11 cellular contexts compared by ENCODE assay signal in genomic region chr19:15282311-15282705, GRCh38. TPM values are rescaled to one million over a fixed set of nuclear protein-coding genes. Genes with fewer than 3 reads are reported as not detected.
DNase-seq lines count a peak whose midpoint lies in the region; ATAC-seq, FAIRE-seq and TF ChIP-seq lines count a peak whose summit lies in the region.
"Had no signal": no experiment of that assay in that cellular context is flagged by ENCODE, and none has a peak within 500 bp of the region (broad histone marks: within the 10 kb centered on the region; RNA-seq: fewer than 3 reads in every experiment).

No MANE protein-coding gene starts in this region.

- intact Hi-C loops in gastrocnemius medialis (cut with DNase I; ENCODE audit: low total_unique reads) = loop anchor here (2.0 kb wide), 1 partner anchor 32 kb away; no protein-coding TSS in a partner anchor

- H3K4me2 ChIP-seq in OCI-LY1 (ENCODE audit: low read length) = no peak overlapping the region

- TF ChIP-seq CTCF in OCI-LY1 (IDR thresholded peaks at IDR 0.05; ENCODE audit: low read length) (no peak), epithelial cell of esophagus (IDR thresholded peaks at IDR 0.05; ENCODE audit: insufficient read depth, low read depth, low read length, missing control alignments) (no peak), gastrocnemius medialis (IDR thresholded peaks at IDR 0.05 in 4 of 5, conservative IDR thresholded peaks at IDR 0.05 in 1 of 5) (no peak)

- H3K27me3 ChIP-seq in OCI-LY1 (ENCODE audit: insufficient read depth, low read length) = no peaks in the 10 kb centered on the region
- no peaks in the 10 kb centered on the region for H3K27me3 ChIP-seq in gastrocnemius medialis
- H3K27me3 ChIP-seq: right atrium auricular region had no signal

- ATAC-seq in gastrocnemius medialis (no peak), HG03520 (IDR thresholded peaks at IDR 0.05; ENCODE audit: unreplicated experiment) (no peak)

- FAIRE-seq in RCC 7860 (lab: Jason Lieb, UNC) = no peak

- no peaks in the 10 kb centered on the region for H3K9me2 ChIP-seq in OCI-LY1 (ENCODE audit: low read depth, low read length)

- H3F3A ChIP-seq in OCI-LY1 (ENCODE audit: insufficient read depth, low read length) = no peaks in the 10 kb centered on the region

- H3K4me1 ChIP-seq in OCI-LY1 (ENCODE audit: insufficient read depth, low read length, severe bottlenecking) = peaks cover 62% of the 10 kb centered on the region
- peaks cover 97 to 99% of the 10 kb centered on the region in 2 donors for H3K4me1 ChIP-seq in gastrocnemius medialis

- H3K9me3 ChIP-seq in OCI-LY1 (ENCODE audit: low read length) (no peaks in the 10 kb centered on the region), gastrocnemius medialis (no peaks in the 10 kb centered on the region)
- H3K9me3 ChIP-seq: right atrium auricular region had no signal

- H3K36me3 ChIP-seq in OCI-LY1 (ENCODE audit: insufficient read depth, low read length) = no peaks in the 10 kb centered on the region
- H3K36me3 ChIP-seq in gastrocnemius medialis = no peaks in the 10 kb centered on the region
- H3K36me3 ChIP-seq: right atrium auricular region had no signal

- no peak overlapping the region for H3K9ac ChIP-seq in OCI-LY1 (ENCODE audit: low read length)

- H3K4me3 ChIP-seq in OCI-LY1 (ENCODE audit: low read depth, low read length, poor library complexity, severe bottlenecking) (no peak overlapping the region), epithelial cell of esophagus (ENCODE audit: low read length) (no peak overlapping the region), gastrocnemius medialis (peak overlapping the region in 1 of 4 donors; percentile 16)
- H3K4me3 ChIP-seq: right atrium auricular region had no signal

- no peak overlapping the region for H2AFZ ChIP-seq in OCI-LY1 (ENCODE audit: low read length)

- TF ChIP-seq POLR2A in gastrocnemius medialis (IDR thresholded peaks at IDR 0.05) = no peak

- H3K79me2 ChIP-seq in OCI-LY1 (ENCODE audit: insufficient read depth, low read length) = peaks cover 100% of the 10 kb centered on the region

- H4K20me1 ChIP-seq in OCI-LY1 (ENCODE audit: insufficient read depth, low read length) = no peaks in the 10 kb centered on the region

- peak; percentile 20 for DNase-seq in NCI-H2107 treated with DMSO at 0.1 percent for 48 hours (lab: John Stamatoyannopoulos, UW; ENCODE audit: unreplicated experiment)
- DNase-seq in NCI-H2107 (lab: John Stamatoyannopoulos, UW) = no peak
- DNase-seq in epithelial cell of esophagus (ENCODE audit: low read depth) = peak; percentile 87
- DNase-seq in gastrocnemius medialis = no peak
- no peak for DNase-seq in RCC 7860 (ENCODE audit: low spot score)
- DNase-seq in kidney tubule cell (ENCODE audit: low spot score) = no peak
- DNase-seq: ACHN, SHP77 had no signal

- H3K27ac ChIP-seq in OCI-LY1 (ENCODE audit: low read depth, low read length, poor library complexity, severe bottlenecking) (peak overlapping the region; percentile 20), gastrocnemius medialis (peak overlapping the region; percentile 88 to 93 (median 90))

- in situ Hi-C loops in gastrocnemius medialis (cut with MboI; ENCODE audit: low sequenced_read_pairs in 4 of 4) = loop anchor here in 1 of 4 donors (5.0 kb wide), 1 partner anchor 35 kb away; no protein-coding TSS in a partner anchor

RNA-seq across cellular contexts. Expression of gene BRD4, which starts 50.0 kb away (rescaled TPM):
- total RNA-seq in gastrocnemius medialis = 10 to 100 TPM; 64.8 to 83.2 (median 73.9) TPM

RNA-seq across cellular contexts. Expression of gene EPHX3, which starts 50.1 kb away (rescaled TPM):
- not detected for total RNA-seq in gastrocnemius medialis

Comparison
In these comparisons a context has a peak if more than half of its experiments do, and no peak if none do; other contexts are left out.
1. DNase-seq: peak in NCI-H2107 treated with DMSO at 0.1 percent for 48 hours (single experiment) and epithelial cell of esophagus (single experiment); none in NCI-H2107 (single experiment), gastrocnemius medialis (0 of 2), RCC 7860 (single experiment) and kidney tubule cell (single experiment).